ENCODE assay signal across 20 cellular contexts in genomic region chr22:36282078-36282831, GRCh38. TPM values are rescaled to one million over a fixed set of nuclear protein-coding genes. Genes with fewer than 3 reads are reported as not detected.
A peak's percentile ranks its signal among the peaks of the same experiment; 100 is the strongest.
DNase-seq lines count a peak whose midpoint lies in the region; ATAC-seq, FAIRE-seq and TF ChIP-seq lines count a peak whose summit lies in the region.
"Had no signal": no experiment of that assay in that cellular context is flagged by ENCODE, and none has a peak within 500 bp of the region (broad histone marks: within the 10 kb centered on the region; RNA-seq: fewer than 3 reads in every experiment).

No MANE protein-coding gene starts in this region.

- no peak overlapping the region for H3K4me2 ChIP-seq in HepG2 (ENCODE audit: low read depth, low read length)
- H3K4me2 ChIP-seq: KMS-11 had no signal

- peaks cover 49% of the 10 kb centered on the region for H3K36me3 Mint-ChIP-seq in activated CD8-positive, alpha-beta T cell treated with anti-CD3 and anti-CD28 coated beads for 36 hours (ENCODE audit: low read depth)

- H3K79me2 ChIP-seq in HepG2 (ENCODE audit: insufficient read depth, low read length), result no peaks in the 10 kb centered on the region

- H3K4me3 Mint-ChIP-seq in activated CD8-positive, alpha-beta T cell treated with anti-CD3 and anti-CD28 coated beads for 36 hours, result no peak overlapping the region
- H3K4me3 Mint-ChIP-seq: naive thymus-derived CD8-positive, alpha-beta T cell had no signal

- H3K9ac ChIP-seq in HepG2 (ENCODE audit: insufficient read depth, low read depth, low read length), result no peak overlapping the region
- H3K9ac ChIP-seq: KMS-11 had no signal

- H2AFZ ChIP-seq in HepG2 (ENCODE audit: low read length), result no peak overlapping the region

- H3K27ac ChIP-seq in HepG2 (ENCODE audit: extremely low read length, insufficient read depth, low read length) (no peak overlapping the region), right lobe of liver (no peak overlapping the region), dorsolateral prefrontal cortex (peak overlapping the region in 49 of 59 donors; percentile 5 to 81 (median 52))
- H3K27ac ChIP-seq: KMS-11, skin epidermis had no signal

- CTCF ChIA-PET in HepG2 (lab: Yijun Ruan, JAX; ENCODE audit: low intra/inter-chr PET ratio, low total read pairs), result no interaction called here
- CTCF ChIA-PET in activated CD8-positive, alpha-beta T cell treated with anti-CD3 and anti-CD28 coated beads for 36 hours (lab: Charles Lee), result interaction anchor here (0.7 kb wide), 1 partner anchor 19 kb away, joined by 4 read pairs; no protein-coding TSS in a partner anchor

- DNase-seq in HepG2 (ENCODE audit: low spot score) (no peak), right lobe of liver (no peak), dorsolateral prefrontal cortex (peak in 2 of 10 donors; percentile 19 to 43), sciatic nerve (ENCODE audit: low spot score) (peak; percentile 72), superior temporal gyrus (ENCODE audit: extremely low spot score) (no peak), NCI-H526 treated with DMSO at 0.1 percent for 48 hours (lab: John Stamatoyannopoulos, UW) (no peak)
- no peak for DNase-seq in activated CD8-positive, alpha-beta T cell treated with anti-CD3 and anti-CD28 coated beads for 36 hours
- DNase-seq: activated CD4-positive, alpha-beta T cell treated with anti-CD3 and anti-CD28 coated beads for 4 hours; activated effector memory CD4-positive, alpha-beta T cell treated with anti-CD3 and anti-CD28 coated beads, Interleukin-2, amount 50 U/mL, for 16 hours; dermis blood vessel endothelial cell; foreskin fibroblast; hippocampal formation; islet precursor cell; NCI-H1048; NCI-H510A; stimulated activated CD4-positive, alpha-beta T cell treated with anti-CD3 and anti-CD28 coated beads, Interleukin-4, amount 100 ng/mL, for 24 hours; SW 1271 had no signal

- WGBS in HepG2 (ENCODE audit: low lambda C conversion rate), result 96% methylated on average over 31 of the region's 31 CpGs
- WGBS in right lobe of liver (ENCODE audit: insufficient coverage, low coverage, low lambda C conversion rate, missing lambda C conversion rate), result 84% methylated on average over 8 of the region's 31 CpGs

- H3K4me3 ChIP-seq in HepG2 (replicated peaks in 1 of 3; ENCODE audit: insufficient read depth in 1 of 3, low read depth in 2 of 3, low read length in 3 of 3) (no peak overlapping the region), right lobe of liver (no peak overlapping the region), dorsolateral prefrontal cortex (no peak overlapping the region)
- H3K4me3 ChIP-seq: skin epidermis had no signal

- TF ChIP-seq EP300 in HepG2 (IDR thresholded peaks at IDR 0.05; ENCODE audit: low read depth in 2 of 2, low read length in 2 of 2) (no peak), HepG2 (CRISPR knock-in tag; IDR thresholded peaks at IDR 0.05; ENCODE audit: borderline replicate concordance) (no peak)

- H3K27ac Mint-ChIP-seq in activated CD8-positive, alpha-beta T cell treated with anti-CD3 and anti-CD28 coated beads for 36 hours, result no peak overlapping the region

- H3K4me1 ChIP-seq in HepG2 (ENCODE audit: insufficient read depth, low read length), result peaks cover 33% of the 10 kb centered on the region
- H3K4me1 ChIP-seq in right lobe of liver, result peaks cover 0 to 53% (median 26%) of the 10 kb centered on the region in 4 donors

- intact Hi-C loops in HepG2 (cut with micrococcal nuclease; ENCODE audit: unreplicated experiment) (no loop called here), right lobe of liver (cut with DNase I) (loop anchor here (10.0 kb wide), 2 partner anchors 47 to 87 kb away; partner anchors contain the start of gene APOL2 (in 2 of the 2)), dorsolateral prefrontal cortex (cut with DNase I) (loop anchor here in 1 of 2 donors (5.0 to 10.0 kb wide), 2 partner anchors 45 to 137 kb away; partner anchors contain the start of gene APOL2), sciatic nerve (cut with DNase I) (no loop called here)
- intact Hi-C loops in activated CD8-positive, alpha-beta T cell treated with anti-CD3 and anti-CD28 coated beads for 36 hours (cut with micrococcal nuclease), result no loop called here

- no peaks in the 10 kb centered on the region for H3K27me3 ChIP-seq in HepG2 (ENCODE audit: control insufficient read depth in 1 of 2, insufficient read depth in 2 of 2, low read length in 2 of 2)
- H3K27me3 ChIP-seq in right lobe of liver, result no peaks in the 10 kb centered on the region
- no peaks in the 10 kb centered on the region for H3K27me3 ChIP-seq in dorsolateral prefrontal cortex

- POLR2A ChIA-PET in HepG2 (lab: Yijun Ruan, JAX), result no interaction called here
- POLR2A ChIA-PET in activated CD8-positive, alpha-beta T cell treated with anti-CD3 and anti-CD28 coated beads for 36 hours (lab: Charles Lee), result interaction anchor here (1.1 to 2.5 kb wide), 2 partner anchors 12 to 47 kb away, joined by 3 to 9 read pairs; no protein-coding TSS in a partner anchor

- H3K9me3 ChIP-seq in HepG2 (ENCODE audit: low read length), result no peaks in the 10 kb centered on the region
- no peaks in the 10 kb centered on the region for H3K9me3 ChIP-seq in right lobe of liver

- no peaks in the 10 kb centered on the region for H3K9me3 Mint-ChIP-seq in activated CD8-positive, alpha-beta T cell treated with anti-CD3 and anti-CD28 coated beads for 36 hours
- H3K9me3 Mint-ChIP-seq: naive thymus-derived CD8-positive, alpha-beta T cell had no signal

- no peaks in the 10 kb centered on the region for H3K27me3 Mint-ChIP-seq in activated CD8-positive, alpha-beta T cell treated with anti-CD3 and anti-CD28 coated beads for 36 hours
- H3K27me3 Mint-ChIP-seq: naive thymus-derived CD8-positive, alpha-beta T cell had no signal

- no peak for TF ChIP-seq RAD21 in HepG2 (CRISPR knock-in tag; IDR thresholded peaks at IDR 0.05)

- H3K4me1 Mint-ChIP-seq in activated CD8-positive, alpha-beta T cell treated with anti-CD3 and anti-CD28 coated beads for 36 hours (ENCODE audit: low read depth), result peaks cover 15% of the 10 kb centered on the region

- no peak for FAIRE-seq in HepG2 (lab: Jason Lieb, UNC)

- H3K36me3 ChIP-seq in HepG2 (replicated peaks in 1 of 2; ENCODE audit: control insufficient read depth in 1 of 2, insufficient read depth in 2 of 2, low read length in 2 of 2) (peaks cover 28 to 46% of the 10 kb centered on the region in 2 experiments), right lobe of liver (peaks cover 17 to 56% (median 35%) of the 10 kb centered on the region in 4 donors)

- no peak for ATAC-seq in HepG2
- ATAC-seq in right lobe of liver, result no peak
- ATAC-seq in sciatic nerve, result peak; percentile 50
- ATAC-seq in activated CD8-positive, alpha-beta T cell treated with anti-CD3 and anti-CD28 coated beads for 36 hours, result no peak
- ATAC-seq: naive thymus-derived CD8-positive, alpha-beta T cell had no signal

- BruUV-seq in HepG2 (replicated peaks; lab: Mats Ljungman, UMichigan), result no TSS peak

- TF ChIP-seq CTCF in HepG2 (CRISPR knock-in tag; IDR thresholded peaks at IDR 0.05) (no peak), right lobe of liver (IDR thresholded peaks at IDR 0.05) (no peak), dorsolateral prefrontal cortex (IDR thresholded peaks at IDR 0.05 in 54 of 56, conservative IDR thresholded peaks at IDR 0.05 in 2 of 56; ENCODE audit: low read depth in 1 of 56, partially characterized antibody in 56 of 56) (no peak)
- no peak for TF ChIP-seq CTCF in activated CD8-positive, alpha-beta T cell treated with anti-CD3 and anti-CD28 coated beads for 36 hours (IDR thresholded peaks at IDR 0.05)

- no peak for TF ChIP-seq POLR2A in HepG2 (IDR thresholded peaks at IDR 0.05; ENCODE audit: insufficient read depth in 1 of 2, low read depth in 2 of 2, low read length in 2 of 2)
- TF ChIP-seq POLR2A in right lobe of liver (IDR thresholded peaks at IDR 0.05), result no peak

- no peaks in the 10 kb centered on the region for H4K20me1 ChIP-seq in HepG2 (ENCODE audit: insufficient read depth, low read length)

- in situ Hi-C loops in HepG2 (cut with HindIII; ENCODE audit: extremely low pct_ligation_motif_present, low pct_unique_long_range_greater_than_20kb), result loop anchor here (10.0 kb wide), 1 partner anchor 47 kb away; the partner anchor contains the start of gene APOL2

RNA-seq across cellular contexts. Expression of gene APOL1, which starts 29.3 kb away (rescaled TPM):
- total RNA-seq in HepG2 (2016; rRNA removed; fragmentation: Illumina TruSeq; extraction: Trizol), result 11.2 and 20.3 TPM in 2 replicates
- total RNA-seq in HepG2 (2016; cell fraction: cytosol; rRNA removed; fragmentation: Illumina TruSeq; extraction: Trizol; ENCODE audit: low read depth), result 2.3 and 2.8 TPM in 2 replicates
- 10.1 and 20.9 TPM in 2 replicates for total RNA-seq in HepG2 (2016; cell fraction: insoluble cytoplasmic fraction; rRNA removed; fragmentation: Illumina TruSeq; extraction: Trizol)
- 3.2 and 3.4 TPM in 2 replicates for total RNA-seq in HepG2 (2016; cell fraction: membrane; rRNA removed; fragmentation: Illumina TruSeq; extraction: Trizol)
- total RNA-seq in HepG2 (2016; cell fraction: nucleus; rRNA removed; fragmentation: Illumina TruSeq; extraction: Trizol), result 19.4 and 20.3 TPM in 2 replicates
- 75.0 and 124 TPM in 2 replicates for polyA plus RNA-seq in HepG2 (2011; rRNA removed)
- polyA plus RNA-seq in HepG2 (2011; cell fraction: cytosol; rRNA removed), result 57.2 and 84.6 TPM in 2 replicates
- 110 and 144 TPM in 2 replicates for polyA plus RNA-seq in HepG2 (2011; cell fraction: nucleus; rRNA removed)
- 126 and 159 TPM in 2 replicates for polyA plus RNA-seq in HepG2 (2012)
- 2.5 and 2.9 TPM in 2 replicates for polyA plus RNA-seq in HepG2 (2016; cell fraction: cytosol; fragmentation: Illumina TruSeq; extraction: Trizol; ENCODE audit: low read depth)
- polyA plus RNA-seq in HepG2 (2016; cell fraction: insoluble cytoplasmic fraction; fragmentation: Illumina TruSeq; extraction: Trizol; ENCODE audit: low read depth), result 12.0 and 13.0 TPM in 2 replicates
- 3.3 and 3.8 TPM in 2 replicates for polyA plus RNA-seq in HepG2 (2016; cell fraction: membrane; fragmentation: Illumina TruSeq; extraction: Trizol; ENCODE audit: low read depth)
- polyA plus RNA-seq in HepG2 (2016; cell fraction: nucleus; fragmentation: Illumina TruSeq; extraction: Trizol; ENCODE audit: insufficient read depth, low read depth), result 37.3 and 42.3 TPM in 2 replicates
- polyA minus RNA-seq in HepG2 (2011; rRNA and poly(A)+ RNA removed; ENCODE audit: low replicate concordance), result 2.0 and 61.9 TPM in 2 replicates
- polyA minus RNA-seq in HepG2 (2011; cell fraction: cytosol; rRNA and poly(A)+ RNA removed), result 61.5 and 88.3 TPM in 2 replicates
- polyA minus RNA-seq in HepG2 (2011; cell fraction: nucleus; rRNA and poly(A)+ RNA removed), result 34.2 and 54.7 TPM in 2 replicates
- total RNA-seq in right lobe of liver, result 100 to 1,000 TPM in 5 of 6 experiments, 10 to 100 TPM in 1; 85.1 to 299 (median 119) TPM
- 10 to 100 TPM in 24 of 120 experiments, 1 to 10 TPM in 96; 2.7 to 21.4 (median 7.3) TPM for total RNA-seq in dorsolateral prefrontal cortex
- total RNA-seq in sciatic nerve, result 35.3 TPM
- total RNA-seq in activated CD8-positive, alpha-beta T cell treated with anti-CD3 and anti-CD28 coated beads for 36 hours, result 10 to 100 TPM; 13.8 to 17.1 TPM

RNA-seq across cellular contexts. Expression of gene APOL2, which starts 42.9 kb away (rescaled TPM):
- 28.7 and 34.3 TPM in 2 replicates for total RNA-seq in HepG2 (2016; rRNA removed; fragmentation: Illumina TruSeq; extraction: Trizol)
- 2.5 and 3.6 TPM in 2 replicates for total RNA-seq in HepG2 (2016; cell fraction: cytosol; rRNA removed; fragmentation: Illumina TruSeq; extraction: Trizol; ENCODE audit: low read depth)
- total RNA-seq in HepG2 (2016; cell fraction: insoluble cytoplasmic fraction; rRNA removed; fragmentation: Illumina TruSeq; extraction: Trizol), result 27.0 and 29.3 TPM in 2 replicates
- total RNA-seq in HepG2 (2016; cell fraction: membrane; rRNA removed; fragmentation: Illumina TruSeq; extraction: Trizol), result 8.2 and 9.0 TPM in 2 replicates
- total RNA-seq in HepG2 (2016; cell fraction: nucleus; rRNA removed; fragmentation: Illumina TruSeq; extraction: Trizol), result 16.8 and 21.4 TPM in 2 replicates
- polyA plus RNA-seq in HepG2 (2011; rRNA removed), result 51.2 and 94.4 TPM in 2 replicates
- polyA plus RNA-seq in HepG2 (2011; cell fraction: cytosol; rRNA removed), result 53.4 and 72.6 TPM in 2 replicates
- polyA plus RNA-seq in HepG2 (2011; cell fraction: nucleus; rRNA removed), result 195 and 245 TPM in 2 replicates
- polyA plus RNA-seq in HepG2 (2012), result 58.3 and 88.7 TPM in 2 replicates
- 1.8 TPM in 2 replicates for polyA plus RNA-seq in HepG2 (2016; cell fraction: cytosol; fragmentation: Illumina TruSeq; extraction: Trizol; ENCODE audit: low read depth)
- 20.2 and 26.3 TPM in 2 replicates for polyA plus RNA-seq in HepG2 (2016; cell fraction: insoluble cytoplasmic fraction; fragmentation: Illumina TruSeq; extraction: Trizol; ENCODE audit: low read depth)
- polyA plus RNA-seq in HepG2 (2016; cell fraction: membrane; fragmentation: Illumina TruSeq; extraction: Trizol; ENCODE audit: low read depth), result 4.4 and 5.1 TPM in 2 replicates
- 31.6 and 34.2 TPM in 2 replicates for polyA plus RNA-seq in HepG2 (2016; cell fraction: nucleus; fragmentation: Illumina TruSeq; extraction: Trizol; ENCODE audit: insufficient read depth, low read depth)
- polyA minus RNA-seq in HepG2 (2011; rRNA and poly(A)+ RNA removed; ENCODE audit: low replicate concordance), result 34.5 and 120 TPM in 2 replicates
- 39.4 and 67.2 TPM in 2 replicates for polyA minus RNA-seq in HepG2 (2011; cell fraction: cytosol; rRNA and poly(A)+ RNA removed)
- polyA minus RNA-seq in HepG2 (2011; cell fraction: nucleus; rRNA and poly(A)+ RNA removed), result 44.7 and 77.3 TPM in 2 replicates
- 100 to 1,000 TPM in 1 of 6 experiments, 10 to 100 TPM in 5; 40.8 to 121 (median 57.5) TPM for total RNA-seq in right lobe of liver
- 100 to 1,000 TPM in 62 of 120 experiments, 10 to 100 TPM in 58; 41.2 to 167 (median 101) TPM for total RNA-seq in dorsolateral prefrontal cortex
- 65.8 TPM for total RNA-seq in sciatic nerve
- 10 to 100 TPM; 45.4 to 49.7 TPM for total RNA-seq in activated CD8-positive, alpha-beta T cell treated with anti-CD3 and anti-CD28 coated beads for 36 hours

Comparison
In these comparisons a context has a peak if more than half of its experiments do, and no peak if none do; other contexts are left out.
1. intact Hi-C loops: an anchor here in right lobe of liver (10.0 kb wide); none called in HepG2, sciatic nerve and activated CD8-positive, alpha-beta T cell treated with anti-CD3 and anti-CD28 coated beads for 36 hours.
2. H3K27ac ChIP-seq: peak in dorsolateral prefrontal cortex (49 of 59); none in HepG2 (single experiment) and right lobe of liver (0 of 3).